ENCODE assay signal across 11 cellular contexts in genomic region chr18:3251249-3251962, GRCh38. TPM values are rescaled to one million over a fixed set of nuclear protein-coding genes. Genes with fewer than 3 reads are reported as not detected.
DNase-seq lines count a peak whose midpoint lies in the region; ATAC-seq and TF ChIP-seq lines count a peak whose summit lies in the region.
"Had no signal": no experiment of that assay in that cellular context is flagged by ENCODE, and none has a peak within 500 bp of the region (broad histone marks: within the 10 kb centered on the region; RNA-seq: fewer than 3 reads in every experiment).

No MANE protein-coding gene starts in this region.

- DNase-seq in AG10803 (ENCODE audit: low read depth): no peak
- DNase-seq in IMR-90: no peak
- no peak for DNase-seq in brain microvascular endothelial cell
- no peak for DNase-seq in mesenchymal stem cell
- DNase-seq in A673 (ENCODE audit: low spot score): no peak
- DNase-seq in stimulated activated CD4-positive, alpha-beta T cell treated with anti-CD3 and anti-CD28 coated beads, Interleukin-12 subunit alpha, Interleukin-12 subunit beta, amount 100 ng/mL, for 4 hours: no peak
- no peak for DNase-seq in NCI-H510A treated with DMSO at 0.1 percent for 48 hours (lab: John Stamatoyannopoulos, UW)
- DNase-seq in NK-92 treated with Interleukin-12 subunit alpha and Interleukin-12 subunit beta, amount 100 ng/mL, for 24 hours (lab: John Stamatoyannopoulos, UW): no peak
- DNase-seq: activated CD4-positive, alpha-beta T cell treated with anti-CD3 and anti-CD28 coated beads for 48 hours; DMS 273 treated with DMSO at 0.1 percent for 48 hours; KG1 had no signal

- BruUV-seq in IMR-90 (replicated peaks; lab: Mats Ljungman, UMichigan): no TSS peak
- BruUV-seq in A673 (replicated peaks; lab: Mats Ljungman, UMichigan): no TSS peak

- H3K56ac ChIP-seq in IMR-90 (ENCODE audit: extremely low read depth, insufficient read depth, low read length): 0 out of 2 replicates have a peak overlapping the region, but pooled peaks have one; percentile 2

- H2BK12ac ChIP-seq in mesenchymal stem cell (ENCODE audit: low read length in 2 of 2): no peak overlapping the region

- peaks cover 34% of the 10 kb centered on the region for H4K20me1 ChIP-seq in IMR-90 (ENCODE audit: insufficient read depth, low read length)

- dilution Hi-C loops in IMR-90 (cut with HindIII; ENCODE audit: low sequenced_read_pairs, unreplicated experiment): no loop called here

- no peak for ATAC-seq in IMR-90 (ENCODE audit: low read depth)

- POLR2A ChIA-PET in IMR-90 (lab: Charles Lee; ENCODE audit: unreplicated experiment) (interaction anchor here (0.6 to 1.3 kb wide), 4 partner anchors 9 to 197 kb away, joined by 3 to 12 read pairs (median 3); no protein-coding TSS in a partner anchor), A673 (lab: Charles Lee; ENCODE audit: low non-redundant PET) (interaction anchor here (0.6 kb wide), 1 partner anchor 120 kb away, joined by 5 read pairs; no protein-coding TSS in a partner anchor)

- H4K91ac ChIP-seq in IMR-90 (ENCODE audit: insufficient read depth, low read depth, low read length) (0 out of 2 replicates have a peak overlapping the region, but pooled peaks have one; percentile 12), mesenchymal stem cell (ENCODE audit: low read length) (no peak overlapping the region)

- intact Hi-C loops in IMR-90 (cut with micrococcal nuclease): no loop called here
- intact Hi-C loops in A673 (cut with micrococcal nuclease; ENCODE audit: unreplicated experiment): no loop called here

- H3K9ac ChIP-seq in IMR-90 (ENCODE audit: low read depth, low read length) (no peak overlapping the region), mesenchymal stem cell (ENCODE audit: low read length) (peak overlapping the region; percentile 25)

- peak overlapping the region in 1 of 2 experiments; percentile 59; a peak in 2 of 4 replicates for H4K8ac ChIP-seq in IMR-90 (ENCODE audit: low read depth in 2 of 2, low read length in 2 of 2)
- no peak overlapping the region for H4K8ac ChIP-seq in mesenchymal stem cell (ENCODE audit: low read length)

- H4K5ac ChIP-seq in IMR-90 (ENCODE audit: low read depth, low read length): peak overlapping the region; percentile 53; the same call in 1 of the 2 replicates

- 100% methylated on average over 1 of the region's 8 CpGs; no CpG with 5 or more reads in 1 of the 2 experiments for WGBS in IMR-90 (ENCODE audit: extremely low coverage in 2 of 2, insufficient read length in 1 of 2), 2 experiments
- 100% methylated on average over 1 of the region's 8 CpGs for WGBS in mesenchymal stem cell

- CTCF ChIA-PET in IMR-90 (lab: Yijun Ruan, JAX): no interaction called here
- CTCF ChIA-PET in A673 (lab: Charles Lee): interaction anchor here (0.6 to 0.7 kb wide), 2 partner anchors 214 to 304 kb away, joined by 4 read pairs; no protein-coding TSS in a partner anchor

- peak overlapping the region; percentile 42; the same call in 1 of the 2 replicates for H2BK20ac ChIP-seq in IMR-90 (ENCODE audit: low read depth, low read length)

- H3K9me3 ChIP-seq in IMR-90 (ENCODE audit: control insufficient read depth, insufficient read depth, low read length) (peaks cover 4% of the 10 kb centered on the region; the same call in 1 of the 2 replicates), mesenchymal stem cell (ENCODE audit: control insufficient read depth, low read length) (no peaks in the 10 kb centered on the region), A673 (ENCODE audit: low read depth, low read length, poor library complexity, severe bottlenecking) (no peaks in the 10 kb centered on the region)

- H3K4me2 ChIP-seq in IMR-90 (ENCODE audit: low read depth, low read length) (peak overlapping the region; percentile 66), mesenchymal stem cell (ENCODE audit: low read length, poor library complexity, severe bottlenecking) (peak overlapping the region; percentile 11)

- TF ChIP-seq CTCF in AG10803 (conservative IDR thresholded peaks at IDR 0.05; ENCODE audit: low read length) (no peak), IMR-90 (conservative IDR thresholded peaks at IDR 0.05; ENCODE audit: low read depth, low read length) (no peak), brain microvascular endothelial cell (IDR thresholded peaks at IDR 0.05; ENCODE audit: low read depth, low read length, missing control alignments) (no peak), A673 (conservative IDR thresholded peaks at IDR 0.05; ENCODE audit: low read depth, low read length) (no peak)

- H3K14ac ChIP-seq in IMR-90 (replicated peaks; ENCODE audit: low read depth, low read length): peak overlapping the region; percentile 73
- H3K14ac ChIP-seq in mesenchymal stem cell (ENCODE audit: low read length in 2 of 2): no peak overlapping the region

- TF ChIP-seq POLR2A in IMR-90 (IDR thresholded peaks at IDR 0.05; ENCODE audit: low read depth, low read length): no peak; the same call in 1 of the 2 replicates

- H3K27me3 ChIP-seq in IMR-90 (ENCODE audit: control insufficient read depth, insufficient read depth, low read length) (no peaks in the 10 kb centered on the region), brain microvascular endothelial cell (replicated peaks) (no peaks in the 10 kb centered on the region), mesenchymal stem cell (ENCODE audit: control insufficient read depth in 1 of 2, insufficient read depth in 1 of 2, low read length in 2 of 2) (no peaks in the 10 kb centered on the region), A673 (replicated peaks; ENCODE audit: insufficient read depth, low read depth, low read length, poor library complexity) (no peaks in the 10 kb centered on the region)

- H3K4ac ChIP-seq in IMR-90 (ENCODE audit: low read depth, low read length) (peak overlapping the region; percentile 29; the same call in 1 of the 2 replicates), mesenchymal stem cell (ENCODE audit: low read depth in 1 of 2, low read length in 2 of 2) (no peak overlapping the region)

- no peaks in the 10 kb centered on the region for H3K9me1 ChIP-seq in IMR-90 (ENCODE audit: insufficient read depth, low read length)

- no peak overlapping the region for H2AFZ ChIP-seq in IMR-90 (replicated peaks; ENCODE audit: low read length, poor library complexity)
- H2AFZ ChIP-seq in mesenchymal stem cell (ENCODE audit: low read depth, low read length): no peak overlapping the region

- no peak for TF ChIP-seq RAD21 in IMR-90 (IDR thresholded peaks at IDR 0.05; ENCODE audit: low read length)

- H2BK120ac ChIP-seq in IMR-90 (ENCODE audit: low read depth, low read length) (peak overlapping the region; percentile 72), mesenchymal stem cell (ENCODE audit: low read depth, low read length) (no peak overlapping the region)

- H3K36me3 ChIP-seq in IMR-90 (ENCODE audit: control insufficient read depth, insufficient read depth, low read length): peaks cover 23% of the 10 kb centered on the region
- peaks cover 51% of the 10 kb centered on the region for H3K36me3 ChIP-seq in brain microvascular endothelial cell (replicated peaks)
- H3K36me3 ChIP-seq in mesenchymal stem cell (ENCODE audit: control insufficient read depth in 1 of 2, insufficient read depth in 2 of 2, low read depth in 1 of 2, low read length in 2 of 2): peaks cover 7 to 47% of the 10 kb centered on the region in 2 experiments
- H3K36me3 ChIP-seq in A673 (ENCODE audit: insufficient read depth, low read length, poor library complexity, severe bottlenecking): peaks cover 52% of the 10 kb centered on the region

- in situ Hi-C loops in IMR-90 (cut with MboI; ENCODE audit: low sequenced_read_pairs): no loop called here
- in situ Hi-C loops in brain microvascular endothelial cell (cut with HindIII; ENCODE audit: low pct_ligation_motif_present, low sequenced_read_pairs): no loop called here

- H3K23ac ChIP-seq in IMR-90 (ENCODE audit: low read depth, low read length) (peak overlapping the region; percentile 32; the same call in 1 of the 2 replicates), mesenchymal stem cell (ENCODE audit: low read length in 2 of 2) (no peak overlapping the region)

- peak overlapping the region; percentile 95; the same call in 1 of the 2 replicates for H3K18ac ChIP-seq in IMR-90 (ENCODE audit: low read depth, low read length)
- H3K18ac ChIP-seq in mesenchymal stem cell (ENCODE audit: low read depth in 1 of 2, low read length in 2 of 2): no peak overlapping the region

- H3K4me1 ChIP-seq in IMR-90 (ENCODE audit: control insufficient read depth, insufficient read depth, low read length): peaks cover 15% of the 10 kb centered on the region
- peaks cover 1% of the 10 kb centered on the region for H3K4me1 ChIP-seq in mesenchymal stem cell (ENCODE audit: control insufficient read depth, insufficient read depth, low read depth, low read length)
- peaks cover 30% of the 10 kb centered on the region for H3K4me1 ChIP-seq in A673 (ENCODE audit: insufficient read depth, low read length, poor library complexity, severe bottlenecking)

- H3K79me1 ChIP-seq in IMR-90 (ENCODE audit: low read depth in 1 of 2, low read length in 2 of 2): peaks cover 21 to 43% of the 10 kb centered on the region in 2 experiments
- H3K79me1 ChIP-seq in mesenchymal stem cell (replicated peaks; ENCODE audit: low read length, poor library complexity, severe bottlenecking): no peaks in the 10 kb centered on the region

- H2AK5ac ChIP-seq in IMR-90 (ENCODE audit: low read depth, low read length): peak overlapping the region; percentile 26
- H2AK5ac ChIP-seq in mesenchymal stem cell (ENCODE audit: low read length, severe bottlenecking): no peak overlapping the region

- H3K4me3 ChIP-seq in AG10803 (ENCODE audit: low read length) (peak overlapping the region; percentile 9; the same call in 1 of the 2 replicates), IMR-90 (ENCODE audit: insufficient read depth, low read depth, low read length) (no peak overlapping the region), brain microvascular endothelial cell (ENCODE audit: low read depth, low read length) (peak overlapping the region; percentile 26), mesenchymal stem cell (ENCODE audit: insufficient read depth in 1 of 2, low read depth in 1 of 2, low read length in 2 of 2) (no peak overlapping the region), A673 (ENCODE audit: low read depth, low read length, poor library complexity, severe bottlenecking) (no peak overlapping the region)

- H3K27ac ChIP-seq in IMR-90 (ENCODE audit: insufficient read depth, low read length) (peak overlapping the region; percentile 18; the same call in 1 of the 2 replicates), brain microvascular endothelial cell (peak overlapping the region; percentile 69), mesenchymal stem cell (ENCODE audit: low read length, poor library complexity, severe bottlenecking) (peak overlapping the region; percentile 77), A673 (ENCODE audit: low read depth, low read length, poor library complexity, severe bottlenecking) (no peak overlapping the region)

- H2AK9ac ChIP-seq in IMR-90 (replicated peaks; ENCODE audit: low read depth, low read length, poor library complexity): no peak overlapping the region

- H2BK15ac ChIP-seq in IMR-90 (ENCODE audit: low read depth, low read length): no peak overlapping the region; the same call in 2 of the 3 replicates
- H2BK15ac ChIP-seq in mesenchymal stem cell (ENCODE audit: low read depth, poor library complexity, severe bottlenecking): no peak overlapping the region

- H2BK5ac ChIP-seq in IMR-90 (ENCODE audit: low read depth, low read length, poor library complexity, severe bottlenecking) (peak overlapping the region; percentile 98), mesenchymal stem cell (ENCODE audit: low read depth, low read length, poor library complexity, severe bottlenecking) (no peak overlapping the region)

RNA-seq across cellular contexts. Expression of gene MYL12A, which starts 3.8 kb away (rescaled TPM):
- total RNA-seq in IMR-90 (2012; rRNA removed) (580 and 743 TPM in 2 replicates), A673 (2021) (298 and 357 TPM in 2 replicates)
- polyA plus RNA-seq in IMR-90 (2012; rRNA removed): 469 and 549 TPM in 2 replicates
- 192 and 196 TPM in 2 replicates for polyA plus RNA-seq in IMR-90 (2012; cell fraction: cytosol; rRNA removed)
- 65.1 and 308 TPM in 2 replicates for polyA plus RNA-seq in IMR-90 (2012; cell fraction: nucleus; rRNA removed; ENCODE audit: low replicate concordance)
- 689 TPM for polyA plus RNA-seq in mesenchymal stem cell (2013, experiment 1 of 2)
- 719 TPM for polyA plus RNA-seq in mesenchymal stem cell (2013, experiment 2 of 2)

RNA-seq across cellular contexts. Expression of gene MYL12B, which starts 10.5 kb away (rescaled TPM):
- total RNA-seq in IMR-90 (2012; rRNA removed) (593 and 692 TPM in 2 replicates), A673 (2021) (303 and 389 TPM in 2 replicates)
- polyA plus RNA-seq in IMR-90 (2012; rRNA removed): 753 and 816 TPM in 2 replicates
- polyA plus RNA-seq in IMR-90 (2012; cell fraction: cytosol; rRNA removed): 265 and 382 TPM in 2 replicates
- 98.0 and 290 TPM in 2 replicates for polyA plus RNA-seq in IMR-90 (2012; cell fraction: nucleus; rRNA removed; ENCODE audit: low replicate concordance)
- 460 TPM for polyA plus RNA-seq in mesenchymal stem cell (2013, experiment 1 of 2)
- polyA plus RNA-seq in mesenchymal stem cell (2013, experiment 2 of 2): 471 TPM

RNA-seq across cellular contexts. Expression of gene MYOM1, which starts 31.6 kb away (rescaled TPM):
- total RNA-seq in IMR-90 (2012; rRNA removed): under 0.01 TPM in 2 replicates
- 0.04 and 0.10 TPM in 2 replicates for polyA plus RNA-seq in IMR-90 (2012; rRNA removed)
- 0.01 TPM in 1 of 2 replicates, not detected in the other for polyA plus RNA-seq in IMR-90 (2012; cell fraction: cytosol; rRNA removed)
- 0.02 TPM in 2 replicates for polyA plus RNA-seq in IMR-90 (2012; cell fraction: nucleus; rRNA removed; ENCODE audit: low replicate concordance)
- polyA plus RNA-seq in mesenchymal stem cell (2013, experiment 1 of 2): 0.11 TPM
- 0.03 TPM for polyA plus RNA-seq in mesenchymal stem cell (2013, experiment 2 of 2)
- total RNA-seq in A673 (2021): 0.37 and 0.46 TPM in 2 replicates

Comparison
In these comparisons a context has a peak if more than half of its experiments do, and no peak if none do; other contexts are left out.
1. H3K4me3 ChIP-seq: peak in AG10803 (single experiment) and brain microvascular endothelial cell (single experiment); none in IMR-90 (single experiment), mesenchymal stem cell (0 of 2) and A673 (single experiment).